Comparison of ENCODE assay signal across 5 cellular contexts in the genomic region with DNA sequence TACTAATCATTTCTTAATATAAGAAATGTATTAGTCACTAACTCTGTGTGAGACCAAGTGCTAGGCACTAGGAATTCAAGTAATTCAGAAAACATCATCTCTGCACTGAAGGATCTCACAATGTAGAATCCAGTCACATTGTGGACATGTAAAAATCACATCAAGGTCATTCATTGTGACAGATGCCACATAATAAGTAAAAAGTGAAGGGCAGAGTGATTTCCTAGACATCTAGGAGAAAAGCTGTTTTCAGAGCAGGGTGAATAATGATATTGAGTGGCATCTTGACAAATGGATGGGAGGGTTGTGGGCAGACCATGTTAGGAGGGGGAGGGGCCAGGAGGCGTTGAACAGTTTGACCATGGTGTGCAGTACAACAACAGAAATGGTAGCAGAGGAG.
"Had no signal": no experiment of that assay in that cellular context is flagged by ENCODE, and none has a peak within 500 bp of the region (broad histone marks: within the 10 kb centered on the region; RNA-seq: fewer than 3 reads in every experiment).

No MANE protein-coding gene starts in this region.

- DNase-seq: H9, HCEC 1CT, IMR-90 had no signal

- H3K4me3 ChIP-seq: GM23338, K562 had no signal

- H2AFZ ChIP-seq: GM23338 had no signal
